ENCODE assay signal across 15 cellular contexts in the genomic region with DNA sequence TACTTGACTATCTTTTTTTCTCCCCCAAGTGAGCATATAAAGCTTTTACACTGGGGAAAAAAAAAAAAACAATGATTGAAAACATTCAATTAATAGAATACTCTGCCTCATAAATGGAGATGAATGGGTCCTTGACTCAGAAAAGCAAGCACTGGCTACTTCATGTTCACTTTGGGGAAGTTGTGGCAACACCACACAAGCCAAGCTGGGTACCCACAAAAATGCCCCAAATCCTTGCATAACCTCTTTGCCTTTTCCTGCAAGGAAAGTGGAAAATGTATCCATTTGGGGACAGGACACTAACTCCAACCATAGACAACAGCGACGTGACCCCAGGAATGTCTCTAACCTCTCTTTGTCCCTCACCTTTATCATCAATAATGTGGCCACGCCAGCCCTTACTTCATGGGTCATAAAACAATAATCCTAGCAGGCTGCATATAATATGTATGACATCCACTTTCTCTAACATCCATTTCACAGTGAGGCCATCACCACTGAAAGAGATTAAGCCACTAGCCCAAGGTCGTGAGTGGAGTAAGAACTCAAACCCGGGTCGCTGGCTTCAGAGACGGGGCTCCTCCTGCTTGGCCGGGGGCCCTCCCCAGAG. TPM values are rescaled to one million over a fixed set of nuclear protein-coding genes. Genes with fewer than 3 reads are reported as not detected.
DNase-seq lines count a peak whose midpoint lies in the region; ATAC-seq and TF ChIP-seq lines count a peak whose summit lies in the region.
"Had no signal": no experiment of that assay in that cellular context is flagged by ENCODE, and none has a peak within 500 bp of the region (broad histone marks: within the 10 kb centered on the region; RNA-seq: fewer than 3 reads in every experiment).

No MANE protein-coding gene starts in this region.

- no peak for ATAC-seq in stimulated activated naive CD8-positive, alpha-beta T cell treated with anti-CD3 and anti-CD28 coated beads, Interleukin-15, amount 100 ng/mL, for 72 hours
- ATAC-seq in T-cell (replicated peaks in 1 of 4) (no peak), upper lobe of left lung (ENCODE audit: low FRiP score in 2 of 2) (no peak)
- ATAC-seq: right lobe of liver had no signal

- POLR2A ChIA-PET in T-cell (lab: Charles Lee), result no interaction called here

- peak overlapping the region; percentile 85 for H3K4me3 Mint-ChIP-seq in stimulated activated naive CD8-positive, alpha-beta T cell treated with anti-CD3 and anti-CD28 coated beads, Interleukin-15, Interleukin-2, amounts not matched to agents 100 ng/mL and 50 ng/mL, for 24 hours
- no peak overlapping the region for H3K4me3 Mint-ChIP-seq in stimulated activated naive CD8-positive, alpha-beta T cell treated with anti-CD3 and anti-CD28 coated beads, Interleukin-15, amount 100 ng/mL, for 72 hours
- H3K4me3 Mint-ChIP-seq in T-cell, result peak overlapping the region; percentile 86 to 90 (median 90)

- H3K27me3 ChIP-seq in mucosa of rectum (ENCODE audit: control insufficient read depth in 2 of 2, insufficient read depth in 2 of 2, low read length in 2 of 2) (no peaks in the 10 kb centered on the region), upper lobe of left lung (no peaks in the 10 kb centered on the region)
- H3K27me3 ChIP-seq: dorsolateral prefrontal cortex, right lobe of liver had no signal

- peak overlapping the region; percentile 18 to 57 for H3K27ac ChIP-seq in mucosa of rectum (ENCODE audit: low read depth in 2 of 2, low read length in 2 of 2)
- peak overlapping the region in 3 of 4 donors; percentile 87 to 91 (median 88) for H3K27ac ChIP-seq in upper lobe of left lung
- H3K27ac ChIP-seq: right lobe of liver had no signal

- H3K36me3 Mint-ChIP-seq in stimulated activated naive CD8-positive, alpha-beta T cell treated with anti-CD3 and anti-CD28 coated beads, Interleukin-15, Interleukin-2, amounts not matched to agents 100 ng/mL and 50 ng/mL, for 24 hours (ENCODE audit: low read depth), result peaks cover 45% of the 10 kb centered on the region
- H3K36me3 Mint-ChIP-seq in T-cell, result peaks cover 13% of the 10 kb centered on the region

- peak overlapping the region; percentile 47 for H3K27ac Mint-ChIP-seq in stimulated activated naive CD8-positive, alpha-beta T cell treated with anti-CD3 and anti-CD28 coated beads, Interleukin-15, Interleukin-2, amounts not matched to agents 100 ng/mL and 50 ng/mL, for 24 hours
- H3K27ac Mint-ChIP-seq in stimulated activated naive CD8-positive, alpha-beta T cell treated with anti-CD3 and anti-CD28 coated beads, Interleukin-15, amount 100 ng/mL, for 72 hours, result no peak overlapping the region
- peak overlapping the region; percentile 92 for H3K27ac Mint-ChIP-seq in T-cell

- peaks cover 4 to 5% of the 10 kb centered on the region in 2 donors for H3K36me3 ChIP-seq in mucosa of rectum (ENCODE audit: control insufficient read depth in 2 of 2, insufficient read depth in 2 of 2, low read length in 2 of 2)
- H3K36me3 ChIP-seq in upper lobe of left lung, result peaks cover 0 to 5% (median 0%) of the 10 kb centered on the region in 4 donors
- H3K36me3 ChIP-seq: right lobe of liver had no signal

- H3K9me3 Mint-ChIP-seq in stimulated activated naive CD8-positive, alpha-beta T cell treated with anti-CD3 and anti-CD28 coated beads, Interleukin-15, Interleukin-2, amounts not matched to agents 100 ng/mL and 50 ng/mL, for 24 hours, result no peaks in the 10 kb centered on the region
- no peaks in the 10 kb centered on the region for H3K9me3 Mint-ChIP-seq in stimulated activated naive CD8-positive, alpha-beta T cell treated with anti-CD3 and anti-CD28 coated beads, Interleukin-15, amount 100 ng/mL, for 72 hours
- H3K9me3 Mint-ChIP-seq in T-cell, result no peaks in the 10 kb centered on the region

- H3K9ac ChIP-seq in mucosa of rectum (ENCODE audit: low read depth in 1 of 2, low read length in 2 of 2), result no peak overlapping the region

- CTCF ChIA-PET in T-cell (lab: Charles Lee), result interaction anchor here (0.7 to 1.6 kb wide), 4 partner anchors 8 to 33 kb away, joined by 3 to 5 read pairs (median 4); no protein-coding TSS in a partner anchor

- H3K4me1 Mint-ChIP-seq in stimulated activated naive CD8-positive, alpha-beta T cell treated with anti-CD3 and anti-CD28 coated beads, Interleukin-15, Interleukin-2, amounts not matched to agents 100 ng/mL and 50 ng/mL, for 24 hours (ENCODE audit: low read depth), result peaks cover 74% of the 10 kb centered on the region
- H3K4me1 Mint-ChIP-seq in stimulated activated naive CD8-positive, alpha-beta T cell treated with anti-CD3 and anti-CD28 coated beads, Interleukin-15, amount 100 ng/mL, for 72 hours, result peaks cover 67% of the 10 kb centered on the region
- H3K4me1 Mint-ChIP-seq in T-cell, result peaks cover 47 to 63% (median 59%) of the 10 kb centered on the region in 3 donors

- no peak for TF ChIP-seq POLR2A in upper lobe of left lung (IDR thresholded peaks at IDR 0.05)

- WGBS in upper lobe of left lung, 2 donors, result 64 to 81% methylated on average over 8 of the region's 8 CpGs

- H3K27me3 Mint-ChIP-seq in stimulated activated naive CD8-positive, alpha-beta T cell treated with anti-CD3 and anti-CD28 coated beads, Interleukin-15, Interleukin-2, amounts not matched to agents 100 ng/mL and 50 ng/mL, for 24 hours, result no peaks in the 10 kb centered on the region
- H3K27me3 Mint-ChIP-seq in stimulated activated naive CD8-positive, alpha-beta T cell treated with anti-CD3 and anti-CD28 coated beads, Interleukin-15, amount 100 ng/mL, for 72 hours, result no peaks in the 10 kb centered on the region
- no peaks in the 10 kb centered on the region for H3K27me3 Mint-ChIP-seq in T-cell

- no peak for TF ChIP-seq EP300 in upper lobe of left lung (IDR thresholded peaks at IDR 0.05)

- H3K4me1 ChIP-seq in mucosa of rectum (ENCODE audit: control insufficient read depth in 2 of 2, insufficient read depth in 2 of 2, low read length in 2 of 2) (peaks cover 20 to 32% of the 10 kb centered on the region in 2 donors), upper lobe of left lung (peaks cover 40 to 52% (median 45%) of the 10 kb centered on the region in 4 donors)

- no peak for DNase-seq in stimulated activated naive CD8-positive, alpha-beta T cell treated with anti-CD3 and anti-CD28 coated beads, Interleukin-15, amount 100 ng/mL, for 72 hours
- DNase-seq in T-cell (no peak), upper lobe of left lung (no peak), GM19238 (ENCODE audit: insufficient read length, low spot score) (no peak), KG1 (lab: John Stamatoyannopoulos, UW) (no peak), kidney glomerular epithelial cell (lab: John Stamatoyannopoulos, UW) (no peak)
- DNase-seq: C1 segment of cervical spinal cord, dorsolateral prefrontal cortex, HCEC 1CT, NCI-H1092 treated with DMSO at 0.1 percent for 48 hours, NCI-H446 treated with DMSO at 0.1 percent for 48 hours, right lobe of liver, T-helper 9 cell had no signal

- H3K4me3 ChIP-seq in mucosa of rectum (ENCODE audit: low read length in 2 of 2) (no peak overlapping the region), upper lobe of left lung (no peak overlapping the region)
- H3K4me3 ChIP-seq: right lobe of liver had no signal

- TF ChIP-seq CTCF in upper lobe of left lung (IDR thresholded peaks at IDR 0.05), result no peak

- no peaks in the 10 kb centered on the region for H3K9me3 ChIP-seq in mucosa of rectum (ENCODE audit: control insufficient read depth in 2 of 2, low read length in 2 of 2)
- H3K9me3 ChIP-seq in upper lobe of left lung, result no peaks in the 10 kb centered on the region
- H3K9me3 ChIP-seq: right lobe of liver had no signal

RNA-seq across cellular contexts. Expression of gene ECE1, which starts 2.3 kb away (rescaled TPM):
- total RNA-seq in T-cell, result 10 to 100 TPM; 81.0 to 94.5 (median 87.1) TPM
- total RNA-seq in upper lobe of left lung, result 100 to 1,000 TPM in 1 of 6 donors, 10 to 100 TPM in 5; 55.8 to 120 (median 74.8) TPM

Comparison
In these comparisons a context has a peak if more than half of its experiments do, and no peak if none do; other contexts are left out.
1. H3K27ac Mint-ChIP-seq: peak in stimulated activated naive CD8-positive, alpha-beta T cell treated with anti-CD3 and anti-CD28 coated beads, Interleukin-15, Interleukin-2, amounts not matched to agents 100 ng/mL and 50 ng/mL, for 24 hours (single experiment) and T-cell (2 of 2); none in stimulated activated naive CD8-positive, alpha-beta T cell treated with anti-CD3 and anti-CD28 coated beads, Interleukin-15, amount 100 ng/mL, for 72 hours (0 of 2).
2. H3K4me3 Mint-ChIP-seq: peak in stimulated activated naive CD8-positive, alpha-beta T cell treated with anti-CD3 and anti-CD28 coated beads, Interleukin-15, Interleukin-2, amounts not matched to agents 100 ng/mL and 50 ng/mL, for 24 hours (single experiment) and T-cell (3 of 3); none in stimulated activated naive CD8-positive, alpha-beta T cell treated with anti-CD3 and anti-CD28 coated beads, Interleukin-15, amount 100 ng/mL, for 72 hours (0 of 2).